In the genomic region with DNA sequence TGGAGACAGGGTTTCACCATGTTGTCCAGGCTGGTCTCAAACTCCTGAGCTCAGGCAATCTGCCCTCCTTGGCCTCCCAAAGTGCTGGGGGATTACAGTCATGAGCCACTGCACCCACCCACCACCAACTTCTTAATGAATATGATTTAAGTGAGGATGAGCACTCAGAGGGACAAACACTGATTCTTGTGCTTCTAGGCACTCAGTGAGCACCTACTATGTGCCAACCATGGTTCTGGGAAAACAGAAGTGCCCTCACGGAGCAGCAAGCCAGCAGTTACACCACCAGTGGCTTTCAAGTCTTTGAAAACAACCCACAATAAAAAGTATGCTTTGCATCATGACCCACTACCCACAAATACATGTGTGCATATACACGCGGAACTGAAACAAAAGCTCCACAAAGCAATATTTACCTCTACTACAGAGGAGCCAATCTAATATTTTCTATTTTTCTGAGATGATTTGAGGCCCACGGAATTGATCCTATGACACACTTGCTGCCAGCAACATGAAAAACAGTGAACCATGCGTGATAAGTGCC, we compare ENCODE assay signal across 16 cellular contexts.
A peak's percentile ranks its signal among the peaks of the same experiment; 100 is the strongest.
DNase-seq lines count a peak whose midpoint lies in the region; ATAC-seq and TF ChIP-seq lines count a peak whose summit lies in the region.
"Had no signal": no experiment of that assay in that cellular context is flagged by ENCODE, and none has a peak within 500 bp of the region (broad histone marks: within the 10 kb centered on the region; RNA-seq: fewer than 3 reads in every experiment).

No MANE protein-coding gene starts in this region.

- H3K36me3 Mint-ChIP-seq in stimulated activated naive B cell treated with anti-CD40 and anti-IgM and Interleukin-4, amounts not matched to agents 10 μg/mL and 1 μg/mL and 100 μg/mL, for 72 hours, result no peaks in the 10 kb centered on the region
- H3K36me3 Mint-ChIP-seq: CD4-positive, alpha-beta memory T cell had no signal

- H3K27ac ChIP-seq in HEK293 (ENCODE audit: extremely low read depth, low read depth, low read length) (no peak overlapping the region), OCI-LY1 (ENCODE audit: low read depth, low read length, poor library complexity, severe bottlenecking) (peak overlapping the region; percentile 100), WERI-Rb-1 (peak overlapping the region; percentile 62)

- peaks cover 6% of the 10 kb centered on the region; the same call in 1 of the 2 replicates for H3F3A ChIP-seq in OCI-LY1 (ENCODE audit: insufficient read depth, low read length)

- H3K27ac Mint-ChIP-seq in stimulated activated naive B cell treated with anti-CD40 and anti-IgM and Interleukin-4, amounts not matched to agents 10 μg/mL and 1 μg/mL and 100 μg/mL, for 72 hours, result no peak overlapping the region
- H3K27ac Mint-ChIP-seq: CD4-positive, alpha-beta memory T cell had no signal

- no peak overlapping the region for H3K4me3 Mint-ChIP-seq in stimulated activated naive B cell treated with anti-CD40 and anti-IgM and Interleukin-4, amounts not matched to agents 10 μg/mL and 1 μg/mL and 100 μg/mL, for 72 hours
- H3K4me3 Mint-ChIP-seq: CD4-positive, alpha-beta memory T cell had no signal

- POLR2A ChIA-PET in HEK293 (lab: Yijun Ruan, JAX), result no interaction called here

- CTCF ChIA-PET in HEK293 (lab: Yijun Ruan, JAX), result interaction anchor here (1.1 kb wide), 1 partner anchor 29 kb away, joined by 3 read pairs; no protein-coding TSS in a partner anchor

- H3K9me2 ChIP-seq in OCI-LY1 (ENCODE audit: low read depth, low read length), result no peaks in the 10 kb centered on the region

- ATAC-seq in stimulated activated naive B cell treated with anti-CD40 and anti-IgM and Interleukin-4, amounts not matched to agents 10 μg/mL and 1 μg/mL and 100 μg/mL, for 72 hours (replicated peaks), result peak; percentile 34 to 59

- no peaks in the 10 kb centered on the region for H3K27me3 ChIP-seq in OCI-LY1 (ENCODE audit: insufficient read depth, low read length)
- H3K27me3 ChIP-seq in WERI-Rb-1 (ENCODE audit: insufficient read depth, low read depth, severe bottlenecking), result no peaks in the 10 kb centered on the region

- peak overlapping the region; percentile 43 for H3K4me2 ChIP-seq in OCI-LY1 (ENCODE audit: low read length)

- H3K4me1 Mint-ChIP-seq in stimulated activated naive B cell treated with anti-CD40 and anti-IgM and Interleukin-4, amounts not matched to agents 10 μg/mL and 1 μg/mL and 100 μg/mL, for 72 hours, result peaks cover 5 to 24% of the 10 kb centered on the region in 2 donors
- H3K4me1 Mint-ChIP-seq: CD4-positive, alpha-beta memory T cell had no signal

- peak overlapping the region; percentile 61 for H3K9ac ChIP-seq in OCI-LY1 (ENCODE audit: low read length)

- H4K20me1 ChIP-seq in OCI-LY1 (ENCODE audit: insufficient read depth, low read length), result no peaks in the 10 kb centered on the region

- no peak for DNase-seq in WERI-Rb-1
- DNase-seq in stimulated activated naive B cell treated with anti-CD40 and anti-IgM and Interleukin-4, amounts not matched to agents 10 μg/mL and 1 μg/mL and 100 μg/mL, for 72 hours, result no peak
- DNase-seq in DMS53 treated with DMSO at 0.1 percent for 48 hours (lab: John Stamatoyannopoulos, UW; ENCODE audit: unreplicated experiment), result no peak
- no peak for DNase-seq in activated CD8-positive, alpha-beta memory T cell treated with anti-CD3 and anti-CD28 coated beads, Interleukin-2, amount 50 U/mL, for 4 hours
- no peak for DNase-seq in DMS153 treated with DMSO at 0.1 percent for 48 hours (lab: John Stamatoyannopoulos, UW; ENCODE audit: unreplicated experiment)
- DNase-seq in NCI-H187 treated with DMSO at 0.1 percent for 48 hours (lab: John Stamatoyannopoulos, UW), result no peak
- DNase-seq: C1 segment of cervical spinal cord; Calu3; CD4-positive, alpha-beta memory T cell; COR-L47; DMS79; GF-D8; GOT3 had no signal

- H3K36me3 ChIP-seq in HEK293 (ENCODE audit: control insufficient read depth in 2 of 2, insufficient read depth in 1 of 2, low read length in 2 of 2) (no peaks in the 10 kb centered on the region), OCI-LY1 (ENCODE audit: insufficient read depth, low read length) (peaks cover 10% of the 10 kb centered on the region; the same call in 1 of the 2 replicates), WERI-Rb-1 (no peaks in the 10 kb centered on the region)
- H3K36me3 ChIP-seq: HAP-1 had no signal

- no peak for TF ChIP-seq CTCF in HEK293 (tag by site-specific recombination; IDR thresholded peaks at IDR 0.05)
- TF ChIP-seq CTCF in OCI-LY1 (IDR thresholded peaks at IDR 0.05; ENCODE audit: low read length), result no peak
- TF ChIP-seq CTCF in WERI-Rb-1 (IDR thresholded peaks at IDR 0.05; ENCODE audit: low read depth, low read length), result no peak

- H3K9me3 ChIP-seq in HEK293 (ENCODE audit: control insufficient read depth, insufficient read depth, low read depth, low read length) (no peaks in the 10 kb centered on the region), OCI-LY1 (ENCODE audit: low read length) (no peaks in the 10 kb centered on the region), WERI-Rb-1 (ENCODE audit: severe bottlenecking) (no peaks in the 10 kb centered on the region)
- H3K9me3 ChIP-seq: HAP-1 had no signal

- H3K79me2 ChIP-seq in OCI-LY1 (ENCODE audit: insufficient read depth, low read length), result no peaks in the 10 kb centered on the region

- no peak overlapping the region for H3K4me3 ChIP-seq in HEK293 (ENCODE audit: low read depth, low read length)
- H3K4me3 ChIP-seq in OCI-LY1 (ENCODE audit: low read depth, low read length, poor library complexity, severe bottlenecking), result no peak overlapping the region
- H3K4me3 ChIP-seq in WERI-Rb-1 (ENCODE audit: low read depth, low read length), result no peak overlapping the region
- H3K4me3 ChIP-seq: HAP-1 had no signal

- no peak overlapping the region for H2AFZ ChIP-seq in OCI-LY1 (ENCODE audit: low read length)

- no peaks in the 10 kb centered on the region for H3K27me3 Mint-ChIP-seq in stimulated activated naive B cell treated with anti-CD40 and anti-IgM and Interleukin-4, amounts not matched to agents 10 μg/mL and 1 μg/mL and 100 μg/mL, for 72 hours

- H3K4me1 ChIP-seq in HEK293 (ENCODE audit: control insufficient read depth, insufficient read depth, low read length) (no peaks in the 10 kb centered on the region; the same call in 1 of the 2 replicates), OCI-LY1 (ENCODE audit: insufficient read depth, low read length, severe bottlenecking) (peaks cover 99% of the 10 kb centered on the region)
- H3K4me1 ChIP-seq: HAP-1 had no signal

- H3K9me3 Mint-ChIP-seq in stimulated activated naive B cell treated with anti-CD40 and anti-IgM and Interleukin-4, amounts not matched to agents 10 μg/mL and 1 μg/mL and 100 μg/mL, for 72 hours, result peaks cover 0 to 5% of the 10 kb centered on the region in 2 donors
- H3K9me3 Mint-ChIP-seq: CD4-positive, alpha-beta memory T cell had no signal

TF ChIP-seq in HEK293, 187 proteins besides CTCF, POLR2A, EP300 and RAD21:
- no peak for TF ChIP-seq ZNF16 (tag by site-specific recombination; IDR thresholded peaks at IDR 0.05; ENCODE audit: low read depth)
- TF ChIP-seq ZNF664 (tag by site-specific recombination; IDR thresholded peaks at IDR 0.05), result peak; percentile 10; the same call in 1 of the 2 replicates
- TF ChIP-seq, protein P1, sequence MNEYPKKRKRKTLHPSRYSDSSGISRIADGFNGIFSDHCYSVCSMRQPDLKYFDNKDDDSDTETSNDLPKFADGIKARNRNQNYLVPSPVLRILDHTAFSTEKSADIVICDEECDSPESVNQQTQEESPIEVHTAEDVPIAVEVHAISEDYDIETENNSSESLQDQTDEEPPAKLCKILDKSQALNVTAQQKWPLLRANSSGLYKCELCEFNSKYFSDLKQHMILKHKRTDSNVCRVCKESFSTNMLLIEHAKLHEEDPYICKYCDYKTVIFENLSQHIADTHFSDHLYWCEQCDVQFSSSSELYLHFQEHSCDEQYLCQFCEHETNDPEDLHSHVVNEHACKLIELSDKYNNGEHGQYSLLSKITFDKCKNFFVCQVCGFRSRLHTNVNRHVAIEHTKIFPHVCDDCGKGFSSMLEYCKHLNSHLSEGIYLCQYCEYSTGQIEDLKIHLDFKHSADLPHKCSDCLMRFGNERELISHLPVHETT (tag by site-specific recombination; IDR thresholded peaks at IDR 0.05), result no peak
- no peak for TF ChIP-seq TRIM28 (IDR thresholded peaks at IDR 0.05; ENCODE audit: borderline replicate concordance, low read length)
- TF ChIP-seq, protein P2, sequence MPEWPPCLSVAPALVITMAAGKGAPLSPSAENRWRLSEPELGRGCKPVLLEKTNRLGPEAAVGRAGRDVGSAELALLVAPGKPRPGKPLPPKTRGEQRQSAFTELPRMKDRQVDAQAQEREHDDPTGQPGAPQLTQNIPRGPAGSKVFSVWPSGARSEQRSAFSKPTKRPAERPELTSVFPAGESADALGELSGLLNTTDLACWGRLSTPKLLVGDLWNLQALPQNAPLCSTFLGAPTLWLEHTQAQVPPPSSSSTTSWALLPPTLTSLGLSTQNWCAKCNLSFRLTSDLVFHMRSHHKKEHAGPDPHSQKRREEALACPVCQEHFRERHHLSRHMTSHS (tag by site-specific recombination; IDR thresholded peaks at IDR 0.05), result no peak
TF ChIP-seq in HEK293: peak in this region for 1.
